In genomic region chr21:26710155-26710554, GRCh38 we compare ENCODE assay signal across 19 cellular contexts.
"Had no signal": no experiment of that assay in that cellular context is flagged by ENCODE, and none has a peak within 500 bp of the region (broad histone marks: within the 10 kb centered on the region; RNA-seq: fewer than 3 reads in every experiment).

No MANE protein-coding gene starts in this region.

- H3K4me3 ChIP-seq: coronary artery, lower lobe of right lung, upper lobe of right lung had no signal

- H3K36me3 Mint-ChIP-seq: brain; natural killer cell treated with Interleukin-12 subunit alpha and Interleukin-12 subunit beta and Interleukin-15 and Interleukin-18, amount 100 ng/mL, for 72 hours; stimulated activated naive B cell treated with anti-CD40 and anti-IgM and Interleukin-4, amounts not matched to agents 10 μg/mL and 1 μg/mL and 100 μg/mL, for 72 hours had no signal

- H3K4me3 Mint-ChIP-seq: activated CD4-positive, alpha-beta T cell treated with anti-CD3 and anti-CD28 coated beads for 36 hours; activated naive CD4-positive, alpha-beta T cell treated with anti-CD3 and anti-CD28 coated beads for 36 hours; brain; natural killer cell treated with Interleukin-12 subunit alpha and Interleukin-12 subunit beta and Interleukin-15 and Interleukin-18, amount 100 ng/mL, for 72 hours; stimulated activated naive B cell treated with anti-CD40 and anti-IgM and Interleukin-4, amounts not matched to agents 10 μg/mL and 1 μg/mL and 100 μg/mL, for 72 hours; T-helper 2 cell treated with Interferon-gamma antibody and Interleukin-4, amounts not matched to agents 5 μg/mL and 100 μg/mL, for 36 hours had no signal

- H3K4me1 Mint-ChIP-seq: stimulated activated naive B cell treated with anti-CD40 and anti-IgM and Interleukin-4, amounts not matched to agents 10 μg/mL and 1 μg/mL and 100 μg/mL, for 72 hours had no signal

- H3K36me3 ChIP-seq: lower lobe of right lung, upper lobe of right lung had no signal

- H3K27ac ChIP-seq: coronary artery, lower lobe of right lung, upper lobe of right lung had no signal

- H3K9me3 Mint-ChIP-seq: activated naive CD4-positive, alpha-beta T cell treated with anti-CD3 and anti-CD28 coated beads for 36 hours; activated T-helper 2 cell treated with anti-CD3 and anti-CD28 coated beads, Interferon-gamma antibody, Interleukin-2, Interleukin-4, amounts not matched to agents 10 μg/mL and 5 μg/mL and 100 μg/mL, durations not matched to agents 14 hours and 24 hours and 36 hours; brain; natural killer cell treated with Interleukin-12 subunit alpha and Interleukin-12 subunit beta and Interleukin-15 and Interleukin-18, amount 100 ng/mL, for 72 hours; stimulated activated naive B cell treated with anti-CD40 and anti-IgM and Interleukin-4, amounts not matched to agents 10 μg/mL and 1 μg/mL and 100 μg/mL, for 72 hours; T-helper 2 cell treated with Interferon-gamma antibody and Interleukin-4, amounts not matched to agents 5 μg/mL and 100 μg/mL, for 36 hours had no signal

- H3K27me3 ChIP-seq: upper lobe of right lung had no signal

- H3K9me3 ChIP-seq: lower lobe of right lung, upper lobe of right lung had no signal

- H3K27me3 Mint-ChIP-seq: natural killer cell treated with Interleukin-12 subunit alpha and Interleukin-12 subunit beta and Interleukin-15 and Interleukin-18, amount 100 ng/mL, for 72 hours; stimulated activated naive B cell treated with anti-CD40 and anti-IgM and Interleukin-4, amounts not matched to agents 10 μg/mL and 1 μg/mL and 100 μg/mL, for 72 hours had no signal

- ATAC-seq: activated CD4-positive, alpha-beta T cell treated with anti-CD3 and anti-CD28 coated beads for 36 hours; left colon; lower lobe of right lung; natural killer cell treated with Interleukin-12 subunit alpha and Interleukin-12 subunit beta and Interleukin-15 and Interleukin-18, amount 100 ng/mL, for 72 hours; stimulated activated naive B cell treated with anti-CD40 and anti-IgM and Interleukin-4, amounts not matched to agents 10 μg/mL and 1 μg/mL and 100 μg/mL, for 72 hours; upper lobe of right lung had no signal

- FAIRE-seq: islet of Langerhans, TTC549 had no signal

- H3K4me1 ChIP-seq: lower lobe of right lung, upper lobe of right lung had no signal

- DNase-seq: activated CD4-positive, alpha-beta T cell treated with anti-CD3 and anti-CD28 coated beads for 36 hours; activated CD4-positive, alpha-beta T cell treated with anti-CD3 and anti-CD28 coated beads, Interleukin-2, amount 50 U/mL, for 48 hours; activated naive CD4-positive, alpha-beta T cell treated with anti-CD3 and anti-CD28 coated beads for 36 hours; activated T-cell treated with anti-CD3 and anti-CD28 coated beads for 4 hours; central memory CD4-positive, alpha-beta T cell; erythroblast; foreskin melanocyte; left colon; lower lobe of right lung; retina; stimulated activated naive B cell treated with anti-CD40 and anti-IgM and Interleukin-4, amounts not matched to agents 10 μg/mL and 1 μg/mL and 100 μg/mL, for 72 hours; upper lobe of right lung had no signal
